Comparison of ENCODE assay signal across 21 cellular contexts in genomic region chr5:168215646-168216045, GRCh38.
DNase-seq lines count a peak whose midpoint lies in the region; ATAC-seq, FAIRE-seq and TF ChIP-seq lines count a peak whose summit lies in the region.
"Had no signal": no experiment of that assay in that cellular context is flagged by ENCODE, and none has a peak within 500 bp of the region (broad histone marks: within the 10 kb centered on the region; RNA-seq: fewer than 3 reads in every experiment).

No MANE protein-coding gene starts in this region.

- no peaks in the 10 kb centered on the region for H4K20me1 ChIP-seq in GM23338 (replicated peaks; ENCODE audit: insufficient read depth)

- H3K27me3 Mint-ChIP-seq in GM23338 (ENCODE audit: insufficient read depth, low read depth, poor library complexity), result peaks cover 9% of the 10 kb centered on the region

- H3K4me1 Mint-ChIP-seq in GM23338, result peaks cover 24% of the 10 kb centered on the region

- H3K9me3 ChIP-seq in MG63, result no peaks in the 10 kb centered on the region
- H3K9me3 ChIP-seq in small intestine (ENCODE audit: control insufficient read depth, low read depth), result no peaks in the 10 kb centered on the region
- H3K9me3 ChIP-seq in suprapubic skin, result no peaks in the 10 kb centered on the region
- H3K9me3 ChIP-seq: BE2C, SJSA1 had no signal

- H3K36me3 ChIP-seq in GM23338 (ENCODE audit: insufficient read depth), result no peaks in the 10 kb centered on the region
- H3K36me3 ChIP-seq in MG63, result no peaks in the 10 kb centered on the region
- no peaks in the 10 kb centered on the region for H3K36me3 ChIP-seq in small intestine (ENCODE audit: control insufficient read depth in 2 of 2, insufficient read depth in 2 of 2, low read length in 2 of 2)
- no peaks in the 10 kb centered on the region for H3K36me3 ChIP-seq in suprapubic skin
- H3K36me3 ChIP-seq: BE2C had no signal

- H3K27me3 ChIP-seq in GM23338 (ENCODE audit: insufficient read depth) (no peaks in the 10 kb centered on the region), MG63 (no peaks in the 10 kb centered on the region), small intestine (ENCODE audit: control insufficient read depth in 2 of 2, insufficient read depth in 2 of 2, low read length in 2 of 2) (no peaks in the 10 kb centered on the region), suprapubic skin (no peaks in the 10 kb centered on the region)
- H3K27me3 ChIP-seq: BE2C, SJSA1 had no signal

- H3F3A ChIP-seq in GM23338 (replicated peaks; ENCODE audit: low read depth), result no peaks in the 10 kb centered on the region

- H2AFZ ChIP-seq in GM23338, result peak overlapping the region; percentile 47; the same call in 1 of the 2 replicates
- H2AFZ ChIP-seq: PC-9 had no signal

- TF ChIP-seq EP300 in suprapubic skin (IDR thresholded peaks at IDR 0.05), result no peak

- H3K9me2 ChIP-seq in GM23338 (ENCODE audit: insufficient read depth), result no peaks in the 10 kb centered on the region; the same call in 1 of the 2 replicates

- TF ChIP-seq CTCF in GM23338 (conservative IDR thresholded peaks at IDR 0.05; ENCODE audit: low read depth in 2 of 2) (no peak), suprapubic skin (IDR thresholded peaks at IDR 0.05) (no peak)

- H3K79me2 ChIP-seq in GM23338 (replicated peaks; ENCODE audit: insufficient read depth), result no peaks in the 10 kb centered on the region

- ATAC-seq in GM23338, result peak; percentile 46
- ATAC-seq in HG03097 (IDR thresholded peaks at IDR 0.05; ENCODE audit: low FRiP score, unreplicated experiment), result no peak
- ATAC-seq: CD8-positive, alpha-beta T cell had no signal

- H3K4me3 ChIP-seq in GM23338, result no peak overlapping the region
- H3K4me3 ChIP-seq in MG63, result no peak overlapping the region
- no peak overlapping the region for H3K4me3 ChIP-seq in small intestine (ENCODE audit: low read depth in 1 of 2, low read length in 2 of 2)
- no peak overlapping the region for H3K4me3 ChIP-seq in suprapubic skin
- H3K4me3 ChIP-seq: PC-9, SJSA1 had no signal

- H3K4me1 ChIP-seq in GM23338 (ENCODE audit: insufficient read depth) (peaks cover 21% of the 10 kb centered on the region), small intestine (ENCODE audit: control insufficient read depth in 2 of 2, insufficient read depth in 1 of 2, low read depth in 1 of 2, low read length in 1 of 2) (no peaks in the 10 kb centered on the region), suprapubic skin (no peaks in the 10 kb centered on the region)
- H3K4me1 ChIP-seq: BE2C had no signal

- H3K9me3 Mint-ChIP-seq in GM23338, result no peaks in the 10 kb centered on the region
- H3K9me3 Mint-ChIP-seq: CD8-positive, alpha-beta T cell; HFFc6; IgD-negative memory B cell had no signal

- H3K27ac Mint-ChIP-seq in GM23338, result peak overlapping the region; percentile 51; the same call in 1 of the 2 replicates
- H3K27ac Mint-ChIP-seq: CD8-positive, alpha-beta T cell; HFFc6; IgD-negative memory B cell had no signal

- peak overlapping the region; percentile 64 for H3K4me2 ChIP-seq in GM23338
- H3K4me2 ChIP-seq: PC-9 had no signal

- no peak overlapping the region for H3K4me3 Mint-ChIP-seq in GM23338
- H3K4me3 Mint-ChIP-seq: CD8-positive, alpha-beta T cell; HFFc6; IgD-negative memory B cell had no signal

- 47 to 62% (median 48%) methylated on average over 7 of the region's 7 CpGs for WGBS in small intestine, 3 donors
- whole genome bisulfite sequencing in suprapubic skin, result 74% methylated on average over 7 of the region's 7 CpGs

- no peak for TF ChIP-seq POLR2A in suprapubic skin (IDR thresholded peaks at IDR 0.05)

- FAIRE-seq in small intestine (lab: Jason Lieb, UNC), result no peak
- FAIRE-seq: D721Med, GM12891, GM18507 had no signal

- no peaks in the 10 kb centered on the region for H3K36me3 Mint-ChIP-seq in GM23338 (ENCODE audit: low read depth)
- H3K36me3 Mint-ChIP-seq: CD8-positive, alpha-beta T cell had no signal

- H3K27ac ChIP-seq in GM23338 (ENCODE audit: low read depth), result no peak overlapping the region
- no peak overlapping the region for H3K27ac ChIP-seq in small intestine (ENCODE audit: low read depth in 1 of 2, low read length in 1 of 2)
- H3K27ac ChIP-seq in suprapubic skin, result no peak overlapping the region
- H3K27ac ChIP-seq: PC-9, SJSA1 had no signal

- DNase-seq in GM23338 (ENCODE audit: low spot score) (peak; percentile 27), MG63 (peak; percentile 46), dermis blood vessel endothelial cell (peak; percentile 16), small intestine (peak; percentile 5), suprapubic skin (ENCODE audit: low spot score in 2 of 2) (no peak), OCI-M2 (lab: John Stamatoyannopoulos, UW; ENCODE audit: unreplicated experiment) (no peak)
- DNase-seq: BE2C; CD8-positive, alpha-beta T cell; GF-D8; HFFc6; MV-4-11; NCI-H2107; NCI-H446; NCI-H774; PC-9 had no signal

TF ChIP-seq in GM23338, 12 proteins besides CTCF, POLR2A, EP300 and RAD21:
- TF ChIP-seq, protein P1, sequence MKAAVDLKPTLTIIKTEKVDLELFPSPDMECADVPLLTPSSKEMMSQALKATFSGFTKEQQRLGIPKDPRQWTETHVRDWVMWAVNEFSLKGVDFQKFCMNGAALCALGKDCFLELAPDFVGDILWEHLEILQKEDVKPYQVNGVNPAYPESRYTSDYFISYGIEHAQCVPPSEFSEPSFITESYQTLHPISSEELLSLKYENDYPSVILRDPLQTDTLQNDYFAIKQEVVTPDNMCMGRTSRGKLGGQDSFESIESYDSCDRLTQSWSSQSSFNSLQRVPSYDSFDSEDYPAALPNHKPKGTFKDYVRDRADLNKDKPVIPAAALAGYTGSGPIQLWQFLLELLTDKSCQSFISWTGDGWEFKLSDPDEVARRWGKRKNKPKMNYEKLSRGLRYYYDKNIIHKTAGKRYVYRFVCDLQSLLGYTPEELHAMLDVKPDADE (IDR thresholded peaks at IDR 0.05), result no peak
- TF ChIP-seq CREB1 (CRISPR knock-in tag; IDR thresholded peaks at IDR 0.05; ENCODE audit: low read depth), result no peak
- TF ChIP-seq REST (IDR thresholded peaks at IDR 0.05; ENCODE audit: unreplicated experiment), result no peak
- TF ChIP-seq ZNF114 (CRISPR knock-in tag; IDR thresholded peaks at IDR 0.05), result no peak

Comparison
In these comparisons a context has a peak if more than half of its experiments do, and no peak if none do; other contexts are left out.
1. DNase-seq: peak in GM23338 (single experiment), MG63 (single experiment), dermis blood vessel endothelial cell (single experiment) and small intestine (single experiment); none in suprapubic skin (0 of 2) and OCI-M2 (single experiment).